14 cellular contexts compared by ENCODE assay signal in the genomic region with DNA sequence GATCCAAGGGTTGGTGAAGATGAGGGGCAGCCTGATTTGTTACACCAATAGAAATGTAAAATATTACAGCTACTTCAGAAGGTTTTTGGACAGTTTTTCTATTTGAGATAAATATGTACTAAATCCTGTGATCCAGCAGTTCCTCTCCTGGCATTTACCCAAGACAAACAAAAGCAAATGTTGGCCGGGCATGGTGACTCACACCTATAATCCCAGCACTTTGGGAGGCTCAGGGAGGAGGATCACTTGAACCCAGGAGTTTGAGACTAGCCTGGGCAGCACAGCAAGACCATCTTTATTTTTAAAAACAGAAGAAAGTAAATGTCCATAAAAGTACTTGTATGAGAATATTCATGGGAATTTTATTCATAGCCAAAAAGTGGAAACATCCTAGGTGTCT.
DNase-seq lines count a peak whose midpoint lies in the region; ATAC-seq, FAIRE-seq and TF ChIP-seq lines count a peak whose summit lies in the region.
"Had no signal": no experiment of that assay in that cellular context is flagged by ENCODE, and none has a peak within 500 bp of the region (broad histone marks: within the 10 kb centered on the region; RNA-seq: fewer than 3 reads in every experiment).

No MANE protein-coding gene starts in this region.

- H3K27me3 ChIP-seq in SK-N-SH (ENCODE audit: insufficient read depth) (no peaks in the 10 kb centered on the region), Caco-2 (replicated peaks; ENCODE audit: control insufficient read depth, insufficient read depth, low read length) (no peaks in the 10 kb centered on the region)

- WGBS in SK-N-SH (ENCODE audit: low lambda C conversion rate) = 0% methylated on average over 1 of the region's 1 CpG

- no peaks in the 10 kb centered on the region for H3K9me2 ChIP-seq in SK-N-SH

- TF ChIP-seq CTCF in SK-N-SH (IDR thresholded peaks at IDR 0.05) (no peak), Caco-2 (IDR thresholded peaks at IDR 0.05; ENCODE audit: insufficient read depth in 1 of 2, low read depth in 1 of 2, low read length in 1 of 2, severe bottlenecking in 1 of 2, unreplicated experiment in 1 of 2) (no peak)

- CTCF ChIA-PET in SK-N-SH (lab: Yijun Ruan, JAX) = interaction anchor here (0.7 to 1.4 kb wide), 3 partner anchors 8 to 110 kb away, joined by 3 to 5 read pairs (median 4); no protein-coding TSS in a partner anchor
- CTCF ChIA-PET in Caco-2 (lab: Charles Lee) = interaction anchor here (1.2 kb wide), 1 partner anchor 10 kb away, joined by 3 read pairs; no protein-coding TSS in a partner anchor

- H4K20me1 ChIP-seq in SK-N-SH (ENCODE audit: insufficient read depth) = no peaks in the 10 kb centered on the region

- peak overlapping the region in 1 of 2 experiments; percentile 81; a peak in 2 of 4 replicates for H3K27ac ChIP-seq in SK-N-SH (ENCODE audit: low read depth in 2 of 2, low read length in 1 of 2)

- no TSS peak for BruUV-seq in Caco-2 (replicated peaks; lab: Mats Ljungman, UMichigan)

- no peaks in the 10 kb centered on the region for H3K4me1 Mint-ChIP-seq in Caco-2 (ENCODE audit: low read depth, unreplicated experiment)
- H3K4me1 Mint-ChIP-seq: mesothelial cell of epicardium had no signal

- H3K9me3 Mint-ChIP-seq in Caco-2 (ENCODE audit: unreplicated experiment) = no peaks in the 10 kb centered on the region

- no peak overlapping the region for H3K4me3 ChIP-seq in SK-N-SH (ENCODE audit: low read depth in 2 of 2, low read length in 1 of 2)
- H3K4me3 ChIP-seq in Caco-2 (ENCODE audit: low read depth, low read length) = no peak overlapping the region

- peaks cover 14 to 56% of the 10 kb centered on the region in 2 experiments for H3K36me3 ChIP-seq in SK-N-SH (replicated peaks in 1 of 2; ENCODE audit: control insufficient read depth in 1 of 2, insufficient read depth in 2 of 2, low read length in 1 of 2)
- 0 out of 2 replicates have a peak, but pooled peaks cover 2% of the 10 kb centered on the region for H3K36me3 ChIP-seq in Caco-2 (ENCODE audit: control insufficient read depth, insufficient read depth, low read length)

- no peak for TF ChIP-seq RAD21 in SK-N-SH (IDR thresholded peaks at IDR 0.05; ENCODE audit: low read length)

- no peak overlapping the region for H3K27ac Mint-ChIP-seq in Caco-2 (ENCODE audit: unreplicated experiment)
- H3K27ac Mint-ChIP-seq: mesothelial cell of epicardium had no signal

- TF ChIP-seq EP300 in SK-N-SH (IDR thresholded peaks at IDR 0.05; ENCODE audit: borderline replicate concordance in 1 of 2, low read depth in 1 of 2, low read length in 1 of 2) = no peak

- H3K36me3 Mint-ChIP-seq in Caco-2 (ENCODE audit: insufficient read depth, unreplicated experiment) = peaks cover 73% of the 10 kb centered on the region

- H3K27me3 Mint-ChIP-seq in Caco-2 (ENCODE audit: insufficient read depth, unreplicated experiment) = no peaks in the 10 kb centered on the region

- intact Hi-C loops in Caco-2 (cut with micrococcal nuclease; ENCODE audit: unreplicated experiment) = no loop called here

- POLR2A ChIA-PET in SK-N-SH (lab: Yijun Ruan, JAX) (no interaction called here), Caco-2 (lab: Charles Lee) (no interaction called here)

- DNase-seq in SK-N-SH = no peak
- DNase-seq in RCC 7860 (ENCODE audit: low spot score) = peak; percentile 52
- peak; percentile 28 for DNase-seq in fibroblast of gingiva (ENCODE audit: low read depth)
- no peak for DNase-seq in SKM-1 treated with dmso at 0.1 percent for 144 hours (lab: John Stamatoyannopoulos, UW; ENCODE audit: unreplicated experiment)
- no peak for DNase-seq in foreskin melanocyte
- no peak for DNase-seq in Caco-2
- DNase-seq: activated CD4-positive, alpha-beta T cell treated with anti-CD3 and anti-CD28 coated beads, Interleukin-2, amount 50 U/mL, for 1 hour; activated naive CD4-positive, alpha-beta T cell; effector CD4-positive, alpha-beta T cell; Karpas-422; posterior cingulate gyrus had no signal

- peaks cover 0 to 25% of the 10 kb centered on the region in 2 experiments; a peak in 1 of 4 replicates for H3K4me1 ChIP-seq in SK-N-SH (ENCODE audit: control insufficient read depth in 1 of 2, insufficient read depth in 2 of 2, low read depth in 1 of 2, low read length in 1 of 2)
- H3K4me1 ChIP-seq in Caco-2 = no peaks in the 10 kb centered on the region

- peaks cover 75% of the 10 kb centered on the region for H3F3A ChIP-seq in SK-N-SH (replicated peaks; ENCODE audit: insufficient read depth)

- H3K4me2 ChIP-seq in SK-N-SH = peak overlapping the region; percentile 9; the same call in 1 of the 2 replicates

- peak; percentile 38 for FAIRE-seq in RCC 7860 (lab: Jason Lieb, UNC)

- H2AFZ ChIP-seq in SK-N-SH (ENCODE audit: low read depth) = no peak overlapping the region

- no peak overlapping the region for H3K9ac ChIP-seq in SK-N-SH

- H3K9me3 ChIP-seq in SK-N-SH (no peaks in the 10 kb centered on the region), Caco-2 (no peaks in the 10 kb centered on the region)

- H3K79me2 ChIP-seq in SK-N-SH (ENCODE audit: insufficient read depth) = peaks cover 53% of the 10 kb centered on the region

- ATAC-seq in SK-N-SH treated with all-trans-retinoic acid at 6 μM for 48 hours (no peak), HG03439 (IDR thresholded peaks at IDR 0.05; ENCODE audit: unreplicated experiment) (no peak)

- H3K4me3 Mint-ChIP-seq in Caco-2 (ENCODE audit: unreplicated experiment) = no peak overlapping the region
- H3K4me3 Mint-ChIP-seq: mesothelial cell of epicardium had no signal

TF ChIP-seq in SK-N-SH, 30 proteins besides CTCF, POLR2A, EP300 and RAD21:
- TF ChIP-seq, protein P1, sequence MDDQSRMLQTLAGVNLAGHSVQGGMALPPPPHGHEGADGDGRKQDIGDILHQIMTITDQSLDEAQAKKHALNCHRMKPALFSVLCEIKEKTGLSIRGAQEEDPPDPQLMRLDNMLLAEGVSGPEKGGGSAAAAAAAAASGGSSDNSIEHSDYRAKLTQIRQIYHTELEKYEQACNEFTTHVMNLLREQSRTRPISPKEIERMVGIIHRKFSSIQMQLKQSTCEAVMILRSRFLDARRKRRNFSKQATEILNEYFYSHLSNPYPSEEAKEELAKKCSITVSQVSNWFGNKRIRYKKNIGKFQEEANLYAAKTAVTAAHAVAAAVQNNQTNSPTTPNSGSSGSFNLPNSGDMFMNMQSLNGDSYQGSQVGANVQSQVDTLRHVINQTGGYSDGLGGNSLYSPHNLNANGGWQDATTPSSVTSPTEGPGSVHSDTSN (IDR thresholded peaks at IDR 0.05) = peak; percentile 27; the same call in 1 of the 2 replicates
- peak; percentile 87 for TF ChIP-seq NFIC (IDR thresholded peaks at IDR 0.05; ENCODE audit: borderline replicate concordance)
- no peak for TF ChIP-seq NRF1 (IDR thresholded peaks at IDR 0.05; ENCODE audit: low read depth, low read length)
- peak; percentile 32 for TF ChIP-seq TCF12 (IDR thresholded peaks at IDR 0.05)
- no peak for TF ChIP-seq YY1 (IDR thresholded peaks at IDR 0.05; ENCODE audit: low read depth)
- no peak for TF ChIP-seq TEAD4 (IDR thresholded peaks at IDR 0.05; ENCODE audit: borderline replicate concordance, insufficient read depth)
- no peak for TF ChIP-seq TAF1 (IDR thresholded peaks at IDR 0.05; ENCODE audit: borderline replicate concordance, low read depth, low read length)
- TF ChIP-seq FOSL2 (IDR thresholded peaks at IDR 0.05; ENCODE audit: borderline replicate concordance, low read depth) = peak; percentile 64; the same call in 1 of the 2 replicates
- TF ChIP-seq JUND (IDR thresholded peaks at IDR 0.05) = peak; percentile 63; the same call in 1 of the 2 replicates
- TF ChIP-seq POLR2AphosphoS5 (IDR thresholded peaks at IDR 0.05; ENCODE audit: low read depth, low read length) = peak; percentile 24; the same call in 1 of the 2 replicates
TF ChIP-seq in SK-N-SH: peak in this region for 6.

TF ChIP-seq in SK-N-SH treated with all-trans-retinoic acid at 6 μM for 48 hours, 23 proteins besides CTCF, POLR2A, EP300 and RAD21:
- no peak for TF ChIP-seq ZFP3 (CRISPR knock-in tag; IDR thresholded peaks at IDR 0.05)

Comparison
In these comparisons a context has a peak if more than half of its experiments do, and no peak if none do; other contexts are left out.
1. DNase-seq: peak in RCC 7860 (single experiment) and fibroblast of gingiva (single experiment); none in SK-N-SH (single experiment), SKM-1 treated with dmso at 0.1 percent for 144 hours (single experiment), foreskin melanocyte (single experiment) and Caco-2 (0 of 2).